In the genomic region with DNA sequence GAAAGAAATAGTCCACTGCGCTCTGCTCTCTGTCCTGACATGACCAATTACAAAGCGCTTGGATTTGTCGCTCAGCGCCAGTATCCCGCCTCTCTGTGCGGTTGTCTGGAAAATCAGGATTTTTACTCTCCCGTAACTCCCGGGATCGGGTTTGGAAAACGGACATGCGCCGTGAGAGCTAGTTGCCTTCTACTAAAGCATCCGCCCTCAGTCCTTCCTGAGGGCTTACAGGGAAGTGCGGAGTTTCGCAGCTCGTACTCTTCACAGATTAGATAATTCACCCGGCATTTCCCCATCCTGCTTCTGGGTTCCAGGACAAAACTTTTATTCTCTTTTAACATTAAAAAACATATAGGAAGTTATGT, we compare ENCODE assay signal across 8 cellular contexts. TPM values are rescaled to one million over a fixed set of nuclear protein-coding genes. Genes with fewer than 3 reads are reported as not detected.
A peak's percentile ranks its signal among the peaks of the same experiment; 100 is the strongest.
DNase-seq lines count a peak whose midpoint lies in the region; ATAC-seq, FAIRE-seq and TF ChIP-seq lines count a peak whose summit lies in the region.

No MANE protein-coding gene starts in this region.

- POLR2A ChIA-PET in endothelial cell of umbilical vein (lab: Charles Lee), result interaction anchor here (0.6 to 1.9 kb wide), 8 partner anchors 19 to 358 kb away, joined by 3 to 10 read pairs (median 3); a partner anchor contains a TSS

- H3K36me3 ChIP-seq in NT2/D1 (ENCODE audit: insufficient read depth, insufficient read length, low read length) (peaks cover 10% of the 10 kb centered on the region), endothelial cell of umbilical vein (ENCODE audit: control insufficient read depth in 2 of 2, extremely low read depth in 1 of 2, insufficient read depth in 2 of 2, low read length in 2 of 2) (no peaks in the 10 kb centered on the region)

- H4K20me1 ChIP-seq in endothelial cell of umbilical vein (replicated peaks; ENCODE audit: control insufficient read depth, extremely low read depth, insufficient read depth, low read length), result no peaks in the 10 kb centered on the region

- dilution Hi-C loops in endothelial cell of umbilical vein (cut with MboI; ENCODE audit: extremely low pct_ligation_motif_present, low sequenced_read_pairs), result no loop called here

- H3K9me3 Mint-ChIP-seq in mesothelial cell of epicardium, result no peaks in the 10 kb centered on the region

- intact Hi-C loops in endothelial cell of umbilical vein (cut with micrococcal nuclease), result loop anchor here (1.0 to 10.0 kb wide), 9 partner anchors 58 to 1110 kb away; a partner anchor contains a TSS

- H3K36me3 Mint-ChIP-seq in mesothelial cell of epicardium, result no peaks in the 10 kb centered on the region

- peak overlapping the region; percentile 88 for H3K4me3 Mint-ChIP-seq in mesothelial cell of epicardium

- TF ChIP-seq CTCF in endothelial cell of umbilical vein (IDR thresholded peaks at IDR 0.05; ENCODE audit: extremely low read depth in 1 of 2, insufficient read depth in 1 of 2, low read depth in 1 of 2, low read length in 2 of 2), result no peak
- TF ChIP-seq CTCF in mesothelial cell of epicardium (IDR thresholded peaks at IDR 0.05; ENCODE audit: unreplicated experiment), result no peak

- peak; percentile 97 for TF ChIP-seq POLR2A in endothelial cell of umbilical vein (IDR thresholded peaks at IDR 0.05; ENCODE audit: low read depth, low read length)

- H3K79me2 ChIP-seq in endothelial cell of umbilical vein (ENCODE audit: control insufficient read depth, insufficient read depth, low read length), result peaks cover 37% of the 10 kb centered on the region

- H3K27me3 ChIP-seq in NT2/D1 (ENCODE audit: insufficient read depth, insufficient read length) (no peaks in the 10 kb centered on the region), endothelial cell of umbilical vein (ENCODE audit: control insufficient read depth in 2 of 2, insufficient read depth in 2 of 2, low read length in 2 of 2) (no peaks in the 10 kb centered on the region)

- no TSS peak for BruUV-seq in endothelial cell of umbilical vein (replicated peaks; lab: Mats Ljungman, UMichigan)

- CTCF ChIA-PET in endothelial cell of umbilical vein (lab: Charles Lee), result interaction anchor here (0.8 to 2.6 kb wide), 19 partner anchors 9 to 1115 kb away, joined by 3 to 16 read pairs (median 4); a partner anchor contains a TSS

- ATAC-seq in GM21367 (IDR thresholded peaks at IDR 0.05; ENCODE audit: unreplicated experiment), result peak; percentile 27

- DNase-seq in COLO668 (lab: John Stamatoyannopoulos, UW; ENCODE audit: unreplicated experiment), result peak; percentile 95
- DNase-seq in HTR-8/SVneo (ENCODE audit: insufficient read length, low spot score), result peak; percentile 87
- peak; percentile 97 for DNase-seq in NT2/D1 (ENCODE audit: low read depth, low spot score)
- DNase-seq in activated CD8-positive, alpha-beta memory T cell treated with anti-CD3 and anti-CD28 coated beads, Interleukin-2, amount 50 U/mL, for 24 hours (ENCODE audit: extremely low read depth), result peak; percentile 68
- DNase-seq in endothelial cell of umbilical vein (ENCODE audit: low read depth, low spot score), result peak; percentile 100
- DNase-seq in mesothelial cell of epicardium (ENCODE audit: low spot score in 2 of 2, unreplicated experiment in 2 of 2), result peak; percentile 79 to 89
- DNase-seq in stimulated activated CD8-positive, alpha-beta memory T cell treated with anti-CD3 and anti-CD28 coated beads, Interleukin-15, amount 100 ng/mL, for 4 hours (ENCODE audit: low read depth in 2 of 2), result peak; percentile 41 to 42

- H3K9me1 ChIP-seq in endothelial cell of umbilical vein (replicated peaks; ENCODE audit: control insufficient read depth, extremely low read depth, insufficient read depth, low read length), result no peaks in the 10 kb centered on the region

- H3K9me3 ChIP-seq in NT2/D1 (ENCODE audit: insufficient read depth, low read length) (no peaks in the 10 kb centered on the region), endothelial cell of umbilical vein (replicated peaks; ENCODE audit: control insufficient read depth, insufficient read depth, low read length) (no peaks in the 10 kb centered on the region)

- no peaks in the 10 kb centered on the region for H3K4me1 ChIP-seq in NT2/D1 (ENCODE audit: insufficient read depth, insufficient read length)
- H3K4me1 ChIP-seq in endothelial cell of umbilical vein (ENCODE audit: control insufficient read depth, extremely low read depth, insufficient read depth, low read length), result peaks cover 15% of the 10 kb centered on the region

- H3K9ac ChIP-seq in NT2/D1 (ENCODE audit: insufficient read length, low read depth) (peak overlapping the region; percentile 71), endothelial cell of umbilical vein (replicated peaks; ENCODE audit: extremely low read depth, insufficient read depth, low read length) (peak overlapping the region; percentile 93)

- peaks cover 13% of the 10 kb centered on the region for H3K4me1 Mint-ChIP-seq in mesothelial cell of epicardium

- H2AFZ ChIP-seq in endothelial cell of umbilical vein (ENCODE audit: low read depth, low read length), result peak overlapping the region; percentile 69

- H3K27me3 Mint-ChIP-seq in mesothelial cell of epicardium (ENCODE audit: low read depth), result no peaks in the 10 kb centered on the region

- peak overlapping the region; percentile 97 for H3K27ac Mint-ChIP-seq in mesothelial cell of epicardium

- H3K27ac ChIP-seq in endothelial cell of umbilical vein (ENCODE audit: insufficient read depth, low read depth, low read length), result peak overlapping the region; percentile 97

- H3K4me3 ChIP-seq in NT2/D1 (ENCODE audit: insufficient read length, low read depth), result peak overlapping the region; percentile 93
- H3K4me3 ChIP-seq in endothelial cell of umbilical vein (replicated peaks in 1 of 3; ENCODE audit: insufficient read depth in 1 of 3, low read depth in 1 of 3, low read length in 3 of 3), result peak overlapping the region; percentile 96 to 99 (median 97)

- no peak for FAIRE-seq in HTR-8/SVneo (lab: Jason Lieb, UNC)
- peak; percentile 88 for FAIRE-seq in endothelial cell of umbilical vein (lab: Jason Lieb, UNC)

- peak overlapping the region; percentile 91 for H3K4me2 ChIP-seq in endothelial cell of umbilical vein (ENCODE audit: insufficient read depth, low read length)

TF ChIP-seq in endothelial cell of umbilical vein, 7 proteins besides CTCF, POLR2A, EP300 and RAD21:
- TF ChIP-seq POLR2AphosphoS5 (IDR thresholded peaks at IDR 0.05; ENCODE audit: insufficient read depth, low read depth, low read length) (peak; percentile 94), FOS (IDR thresholded peaks at IDR 0.05; ENCODE audit: borderline replicate concordance, insufficient read depth, low read length) (no peak), JUN (IDR thresholded peaks at IDR 0.05; ENCODE audit: borderline replicate concordance, insufficient read depth, insufficient read length, low read depth) (no peak)

RNA-seq across cellular contexts. Expression of a gene that starts 0.4 kb away (rescaled TPM):
- total RNA-seq in endothelial cell of umbilical vein (10.5 and 11.1 TPM in 2 replicates), mesothelial cell of epicardium (9.9 to 11.8 TPM (median 10.7 TPM) in 3 replicates)
- 7.2 and 7.9 TPM in 2 replicates for polyA plus RNA-seq in endothelial cell of umbilical vein
- polyA plus RNA-seq in endothelial cell of umbilical vein (2011; cell fraction: cytosol; rRNA removed), result 10.5 and 11.1 TPM in 2 replicates
- polyA plus RNA-seq in endothelial cell of umbilical vein (2011; cell fraction: nucleus; rRNA removed), result 6.9 and 7.4 TPM in 2 replicates
- 8.8 and 9.8 TPM in 2 replicates for polyA plus RNA-seq in endothelial cell of umbilical vein (2012)
- polyA minus RNA-seq in endothelial cell of umbilical vein, result 5.8 and 6.3 TPM in 2 replicates
- polyA minus RNA-seq in endothelial cell of umbilical vein (2011; cell fraction: cytosol; rRNA and poly(A)+ RNA removed), result 2.5 TPM
- 4.3 and 7.5 TPM in 2 replicates for polyA minus RNA-seq in endothelial cell of umbilical vein (2011; cell fraction: nucleus; rRNA and poly(A)+ RNA removed)

RNA-seq across cellular contexts. Expression of a gene that starts 0.7 kb away (rescaled TPM):
- total RNA-seq in endothelial cell of umbilical vein (4.1 and 4.5 TPM in 2 replicates), mesothelial cell of epicardium (10.3 to 11.2 TPM (median 10.4 TPM) in 3 replicates)
- polyA plus RNA-seq in endothelial cell of umbilical vein, result 1.7 and 1.9 TPM in 2 replicates
- 1.3 TPM in 2 replicates for polyA plus RNA-seq in endothelial cell of umbilical vein (2011; cell fraction: cytosol; rRNA removed)
- 8.8 and 8.9 TPM in 2 replicates for polyA plus RNA-seq in endothelial cell of umbilical vein (2011; cell fraction: nucleus; rRNA removed)
- polyA plus RNA-seq in endothelial cell of umbilical vein (2012), result 1.5 and 1.9 TPM in 2 replicates
- polyA minus RNA-seq in endothelial cell of umbilical vein, result 6.3 and 6.4 TPM in 2 replicates
- polyA minus RNA-seq in endothelial cell of umbilical vein (2011; cell fraction: cytosol; rRNA and poly(A)+ RNA removed), result 3.6 TPM
- polyA minus RNA-seq in endothelial cell of umbilical vein (2011; cell fraction: nucleus; rRNA and poly(A)+ RNA removed), result 8.2 and 11.6 TPM in 2 replicates

Comparison
In these comparisons a context has a peak if more than half of its experiments do, and no peak if none do; other contexts are left out.
1. Peak in every context shown above with its lines: DNase-seq, ATAC-seq, H3K4me3 ChIP-seq and H3K27ac ChIP-seq.
2. DNase-seq: peak in every context shown above with its lines; median percentile 100 in endothelial cell of umbilical vein; 97 in NT2/D1; 95 in COLO668; 87 in HTR-8/SVneo; 84 in mesothelial cell of epicardium; 68 in activated CD8-positive, alpha-beta memory T cell treated with anti-CD3 and anti-CD28 coated beads, Interleukin-2, amount 50 U/mL, for 24 hours; 42 in stimulated activated CD8-positive, alpha-beta memory T cell treated with anti-CD3 and anti-CD28 coated beads, Interleukin-15, amount 100 ng/mL, for 4 hours.